In genomic region chr6:37607949-37608348, GRCh38 we compare ENCODE assay signal across 1 cellular context.
TF ChIP-seq lines count a peak whose summit lies in the region.

No MANE protein-coding gene starts in this region.

TF ChIP-seq in H1, 55 proteins besides CTCF, POLR2A, EP300 and RAD21 (continued from another document):
- TF ChIP-seq NRF1 (IDR thresholded peaks at IDR 0.05; ENCODE audit: low read depth, low read length) (no peak), BCL11A (IDR thresholded peaks at IDR 0.05; ENCODE audit: low read depth in 2 of 2, low read length in 2 of 2) (no peak), SIN3A (conservative IDR thresholded peaks at IDR 0.05 in 1 of 2, IDR thresholded peaks at IDR 0.05 in 1 of 2; ENCODE audit: low read depth in 1 of 2, low read length in 2 of 2) (no peak)
